Comparison of ENCODE assay signal across 1 cellular context in genomic region chr10:70887804-70888800, GRCh38.
TF ChIP-seq lines count a peak whose summit lies in the region.

Gene PCBD1 (minus strand): TSS chr10:70888565. CDS start chr10:70888533, 32 bp downstream.

TF ChIP-seq in K562, 482 proteins besides CTCF, POLR2A, EP300 and RAD21 (continued from another document and continues in another):
- TF ChIP-seq ZNF280B (CRISPR knock-in tag; IDR thresholded peaks at IDR 0.05) (no peak), NELFE (IDR thresholded peaks at IDR 0.05; ENCODE audit: insufficient read depth, insufficient read length) (no peak), RFX1 (IDR thresholded peaks at IDR 0.05) (no peak), GABPB1 (CRISPR knock-in tag; IDR thresholded peaks at IDR 0.05) (peak; percentile 49), NCOA6 (IDR thresholded peaks at IDR 0.05) (no peak), WHSC1 (IDR thresholded peaks at IDR 0.05; ENCODE audit: low read length) (no peak), HIVEP1 (CRISPR knock-in tag; IDR thresholded peaks at IDR 0.05) (no peak), OTX1 (CRISPR knock-in tag; IDR thresholded peaks at IDR 0.05) (no peak), ZNF79 (CRISPR knock-in tag; IDR thresholded peaks at IDR 0.05; ENCODE audit: low read depth) (no peak), TARDBP (IDR thresholded peaks at IDR 0.05) (peak; percentile 95), COPS2 (conservative IDR thresholded peaks at IDR 0.05) (no peak), SIN3A (IDR thresholded peaks at IDR 0.05; ENCODE audit: borderline replicate concordance in 2 of 2, control insufficient read depth in 1 of 2, low read depth in 2 of 2, low read length in 2 of 2) (peak in 1 of 2 experiments; percentile 31; a peak in 1 of 4 replicates), ELF4 (CRISPR knock-in tag; IDR thresholded peaks at IDR 0.05) (peak; percentile 48; the same call in 1 of the 2 replicates), ZNF778 (CRISPR knock-in tag; IDR thresholded peaks at IDR 0.05) (no peak), ZNF140 (CRISPR knock-in tag; IDR thresholded peaks at IDR 0.05) (no peak), ZNF780A (CRISPR knock-in tag; IDR thresholded peaks at IDR 0.05) (no peak), MTA2 (IDR thresholded peaks at IDR 0.05; ENCODE audit: low read depth) (no peak), NRF1 (conservative IDR thresholded peaks at IDR 0.05 in 1 of 2, IDR thresholded peaks at IDR 0.05 in 1 of 2) (peak; percentile 66 to 68), CHD1 (IDR thresholded peaks at IDR 0.05; ENCODE audit: low read length) (peak; percentile 71), HLTF (IDR thresholded peaks at IDR 0.05) (no peak), ZNF699 (CRISPR knock-in tag; IDR thresholded peaks at IDR 0.05; ENCODE audit: insufficient replicate concordance) (no peak), PHTF2 (CRISPR knock-in tag; IDR thresholded peaks at IDR 0.05) (no peak), ARID1B (IDR thresholded peaks at IDR 0.05) (no peak), HMG20A (CRISPR knock-in tag; conservative IDR thresholded peaks at IDR 0.05) (no peak), UBTF (IDR thresholded peaks at IDR 0.05; ENCODE audit: borderline replicate concordance in 1 of 2, low read depth in 2 of 2, low read length in 2 of 2) (peak; percentile 90 to 95; a peak in 3 of 4 replicates), ZNF696 (CRISPR knock-in tag; conservative IDR thresholded peaks at IDR 0.05) (no peak), POLR3A (IDR thresholded peaks at IDR 0.05; ENCODE audit: borderline replicate concordance, extremely low read depth, insufficient read depth, insufficient read length) (no peak), KAT2B (IDR thresholded peaks at IDR 0.05; ENCODE audit: low read depth, low read length) (no peak), ZBTB5 (IDR thresholded peaks at IDR 0.05) (no peak), SAFB (IDR thresholded peaks at IDR 0.05; ENCODE audit: borderline replicate concordance, low read depth, low read length) (peak; percentile 35; the same call in 1 of the 2 replicates), RBM14 (IDR thresholded peaks at IDR 0.05; ENCODE audit: borderline replicate concordance, insufficient read depth, low read depth, low read length) (no peak), FOS (IDR thresholded peaks at IDR 0.05; ENCODE audit: extremely low read depth, insufficient read length) (no peak), HMG20B (CRISPR knock-in tag; IDR thresholded peaks at IDR 0.05) (peak; percentile 94), ZNF316 (IDR thresholded peaks at IDR 0.05) (no peak), BCLAF1 (IDR thresholded peaks at IDR 0.05; ENCODE audit: borderline replicate concordance in 1 of 2, control insufficient read depth in 1 of 2, low read depth in 2 of 2, low read length in 1 of 2) (no peak), ZNF507 (tag; conservative IDR thresholded peaks at IDR 0.05) (no peak), SMARCB1 (IDR thresholded peaks at IDR 0.05; ENCODE audit: insufficient read length, low read depth) (no peak), ZNF444 (CRISPR knock-in tag; IDR thresholded peaks at IDR 0.05) (no peak), CBX1 (IDR thresholded peaks at IDR 0.05; ENCODE audit: low read depth) (peak; percentile 15; the same call in 1 of the 2 replicates), KLF1 (tag; IDR thresholded peaks at IDR 0.05) (0 out of 2 replicates have a peak, but pooled peaks have one; percentile 16), ETV5 (CRISPR knock-in tag; IDR thresholded peaks at IDR 0.05; ENCODE audit: low read depth) (peak; percentile 54; the same call in 1 of the 2 replicates), PML (IDR thresholded peaks at IDR 0.05; ENCODE audit: low read length) (no peak; the same call in 1 of the 2 replicates), ZKSCAN8 (CRISPR knock-in tag; IDR thresholded peaks at IDR 0.05) (no peak), NFATC3 (IDR thresholded peaks at IDR 0.05) (no peak), IRF1 (CRISPR knock-in tag; IDR thresholded peaks at IDR 0.05; ENCODE audit: borderline replicate concordance) (no peak), BRCA1 (IDR thresholded peaks at IDR 0.05) (no peak), BRCA1 (CRISPR knock-in tag; IDR thresholded peaks at IDR 0.05) (no peak), ZNF184 (CRISPR knock-in tag; IDR thresholded peaks at IDR 0.05) (no peak), LARP7 (IDR thresholded peaks at IDR 0.05) (no peak)
- TF ChIP-seq, protein P1, sequence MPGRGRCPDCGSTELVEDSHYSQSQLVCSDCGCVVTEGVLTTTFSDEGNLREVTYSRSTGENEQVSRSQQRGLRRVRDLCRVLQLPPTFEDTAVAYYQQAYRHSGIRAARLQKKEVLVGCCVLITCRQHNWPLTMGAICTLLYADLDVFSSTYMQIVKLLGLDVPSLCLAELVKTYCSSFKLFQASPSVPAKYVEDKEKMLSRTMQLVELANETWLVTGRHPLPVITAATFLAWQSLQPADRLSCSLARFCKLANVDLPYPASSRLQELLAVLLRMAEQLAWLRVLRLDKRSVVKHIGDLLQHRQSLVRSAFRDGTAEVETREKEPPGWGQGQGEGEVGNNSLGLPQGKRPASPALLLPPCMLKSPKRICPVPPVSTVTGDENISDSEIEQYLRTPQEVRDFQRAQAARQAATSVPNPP (IDR thresholded peaks at IDR 0.05; ENCODE audit: borderline replicate concordance, insufficient read depth, insufficient read length), result no peak
- TF ChIP-seq, protein P2, sequence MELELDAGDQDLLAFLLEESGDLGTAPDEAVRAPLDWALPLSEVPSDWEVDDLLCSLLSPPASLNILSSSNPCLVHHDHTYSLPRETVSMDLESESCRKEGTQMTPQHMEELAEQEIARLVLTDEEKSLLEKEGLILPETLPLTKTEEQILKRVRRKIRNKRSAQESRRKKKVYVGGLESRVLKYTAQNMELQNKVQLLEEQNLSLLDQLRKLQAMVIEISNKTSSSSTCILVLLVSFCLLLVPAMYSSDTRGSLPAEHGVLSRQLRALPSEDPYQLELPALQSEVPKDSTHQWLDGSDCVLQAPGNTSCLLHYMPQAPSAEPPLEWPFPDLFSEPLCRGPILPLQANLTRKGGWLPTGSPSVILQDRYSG (tag; conservative IDR thresholded peaks at IDR 0.05; ENCODE audit: low read depth), result no peak
- TF ChIP-seq, protein P3, sequence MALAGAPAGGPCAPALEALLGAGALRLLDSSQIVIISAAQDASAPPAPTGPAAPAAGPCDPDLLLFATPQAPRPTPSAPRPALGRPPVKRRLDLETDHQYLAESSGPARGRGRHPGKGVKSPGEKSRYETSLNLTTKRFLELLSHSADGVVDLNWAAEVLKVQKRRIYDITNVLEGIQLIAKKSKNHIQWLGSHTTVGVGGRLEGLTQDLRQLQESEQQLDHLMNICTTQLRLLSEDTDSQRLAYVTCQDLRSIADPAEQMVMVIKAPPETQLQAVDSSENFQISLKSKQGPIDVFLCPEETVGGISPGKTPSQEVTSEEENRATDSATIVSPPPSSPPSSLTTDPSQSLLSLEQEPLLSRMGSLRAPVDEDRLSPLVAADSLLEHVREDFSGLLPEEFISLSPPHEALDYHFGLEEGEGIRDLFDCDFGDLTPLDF (CRISPR knock-in tag; IDR thresholded peaks at IDR 0.05), result no peak
- TF ChIP-seq, protein P4, sequence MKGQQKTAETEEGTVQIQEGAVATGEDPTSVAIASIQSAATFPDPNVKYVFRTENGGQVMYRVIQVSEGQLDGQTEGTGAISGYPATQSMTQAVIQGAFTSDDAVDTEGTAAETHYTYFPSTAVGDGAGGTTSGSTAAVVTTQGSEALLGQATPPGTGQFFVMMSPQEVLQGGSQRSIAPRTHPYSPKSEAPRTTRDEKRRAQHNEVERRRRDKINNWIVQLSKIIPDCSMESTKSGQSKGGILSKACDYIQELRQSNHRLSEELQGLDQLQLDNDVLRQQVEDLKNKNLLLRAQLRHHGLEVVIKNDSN (CRISPR knock-in tag; IDR thresholded peaks at IDR 0.05), result no peak
- TF ChIP-seq, protein P5, sequence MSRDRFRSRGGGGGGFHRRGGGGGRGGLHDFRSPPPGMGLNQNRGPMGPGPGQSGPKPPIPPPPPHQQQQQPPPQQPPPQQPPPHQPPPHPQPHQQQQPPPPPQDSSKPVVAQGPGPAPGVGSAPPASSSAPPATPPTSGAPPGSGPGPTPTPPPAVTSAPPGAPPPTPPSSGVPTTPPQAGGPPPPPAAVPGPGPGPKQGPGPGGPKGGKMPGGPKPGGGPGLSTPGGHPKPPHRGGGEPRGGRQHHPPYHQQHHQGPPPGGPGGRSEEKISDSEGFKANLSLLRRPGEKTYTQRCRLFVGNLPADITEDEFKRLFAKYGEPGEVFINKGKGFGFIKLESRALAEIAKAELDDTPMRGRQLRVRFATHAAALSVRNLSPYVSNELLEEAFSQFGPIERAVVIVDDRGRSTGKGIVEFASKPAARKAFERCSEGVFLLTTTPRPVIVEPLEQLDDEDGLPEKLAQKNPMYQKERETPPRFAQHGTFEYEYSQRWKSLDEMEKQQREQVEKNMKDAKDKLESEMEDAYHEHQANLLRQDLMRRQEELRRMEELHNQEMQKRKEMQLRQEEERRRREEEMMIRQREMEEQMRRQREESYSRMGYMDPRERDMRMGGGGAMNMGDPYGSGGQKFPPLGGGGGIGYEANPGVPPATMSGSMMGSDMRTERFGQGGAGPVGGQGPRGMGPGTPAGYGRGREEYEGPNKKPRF (IDR thresholded peaks at IDR 0.05; ENCODE audit: low read depth, low read length), result no peak
- TF ChIP-seq, protein P6, sequence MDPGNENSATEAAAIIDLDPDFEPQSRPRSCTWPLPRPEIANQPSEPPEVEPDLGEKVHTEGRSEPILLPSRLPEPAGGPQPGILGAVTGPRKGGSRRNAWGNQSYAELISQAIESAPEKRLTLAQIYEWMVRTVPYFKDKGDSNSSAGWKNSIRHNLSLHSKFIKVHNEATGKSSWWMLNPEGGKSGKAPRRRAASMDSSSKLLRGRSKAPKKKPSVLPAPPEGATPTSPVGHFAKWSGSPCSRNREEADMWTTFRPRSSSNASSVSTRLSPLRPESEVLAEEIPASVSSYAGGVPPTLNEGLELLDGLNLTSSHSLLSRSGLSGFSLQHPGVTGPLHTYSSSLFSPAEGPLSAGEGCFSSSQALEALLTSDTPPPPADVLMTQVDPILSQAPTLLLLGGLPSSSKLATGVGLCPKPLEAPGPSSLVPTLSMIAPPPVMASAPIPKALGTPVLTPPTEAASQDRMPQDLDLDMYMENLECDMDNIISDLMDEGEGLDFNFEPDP (CRISPR knock-in tag; IDR thresholded peaks at IDR 0.05), result no peak
